1 cellular context compared by ENCODE assay signal in the genomic region with DNA sequence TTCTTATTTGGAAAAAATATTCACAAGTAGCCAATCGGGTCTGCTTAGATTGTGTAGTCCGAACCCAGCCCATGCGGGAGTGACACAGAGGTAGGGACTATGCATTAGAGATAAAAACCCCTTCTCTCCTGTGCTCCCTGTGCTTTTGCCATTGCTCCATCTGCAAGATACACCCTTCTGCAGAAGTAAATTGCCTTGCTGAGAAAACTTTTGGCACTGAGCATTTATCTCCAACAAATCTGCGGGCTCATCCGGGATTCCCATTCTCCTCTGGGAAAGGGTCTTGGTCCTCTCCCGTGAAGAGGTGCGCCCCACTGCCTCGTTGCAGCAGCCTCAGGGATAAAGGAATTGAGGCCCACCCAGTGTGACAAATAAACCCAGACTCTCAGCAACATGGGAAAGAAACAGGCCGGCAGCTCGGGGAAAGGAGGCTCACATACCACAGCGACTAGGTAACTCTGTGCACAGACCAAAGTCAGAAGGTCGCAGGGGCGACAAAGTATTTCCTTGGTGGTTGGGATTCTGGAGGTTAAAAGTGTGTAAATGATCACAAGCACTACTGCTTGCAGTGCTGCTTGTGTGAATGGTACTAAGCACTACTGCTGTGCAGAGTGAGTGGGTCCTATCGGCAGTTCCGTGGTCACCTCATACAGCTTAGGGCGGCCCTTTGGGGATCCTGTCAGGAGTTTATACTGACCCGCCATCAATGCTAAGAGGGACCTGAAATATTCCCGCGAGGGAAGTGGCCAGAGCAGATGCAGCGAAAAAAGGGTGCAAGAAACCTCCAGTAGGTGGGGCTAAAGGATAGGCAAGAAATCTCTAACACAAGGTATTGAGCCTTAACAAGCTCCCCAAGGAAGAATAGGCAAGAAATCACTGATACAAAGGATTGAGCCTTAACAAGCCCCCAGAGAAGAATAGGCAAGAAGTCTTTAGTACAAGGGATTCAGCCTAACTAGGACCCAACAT.
TF ChIP-seq lines count a peak whose summit lies in the region.

No MANE protein-coding gene starts in this region.

TF ChIP-seq in GM12878, 131 proteins besides CTCF, POLR2A, EP300 and RAD21 (continued from another document):
- TF ChIP-seq, protein P1, sequence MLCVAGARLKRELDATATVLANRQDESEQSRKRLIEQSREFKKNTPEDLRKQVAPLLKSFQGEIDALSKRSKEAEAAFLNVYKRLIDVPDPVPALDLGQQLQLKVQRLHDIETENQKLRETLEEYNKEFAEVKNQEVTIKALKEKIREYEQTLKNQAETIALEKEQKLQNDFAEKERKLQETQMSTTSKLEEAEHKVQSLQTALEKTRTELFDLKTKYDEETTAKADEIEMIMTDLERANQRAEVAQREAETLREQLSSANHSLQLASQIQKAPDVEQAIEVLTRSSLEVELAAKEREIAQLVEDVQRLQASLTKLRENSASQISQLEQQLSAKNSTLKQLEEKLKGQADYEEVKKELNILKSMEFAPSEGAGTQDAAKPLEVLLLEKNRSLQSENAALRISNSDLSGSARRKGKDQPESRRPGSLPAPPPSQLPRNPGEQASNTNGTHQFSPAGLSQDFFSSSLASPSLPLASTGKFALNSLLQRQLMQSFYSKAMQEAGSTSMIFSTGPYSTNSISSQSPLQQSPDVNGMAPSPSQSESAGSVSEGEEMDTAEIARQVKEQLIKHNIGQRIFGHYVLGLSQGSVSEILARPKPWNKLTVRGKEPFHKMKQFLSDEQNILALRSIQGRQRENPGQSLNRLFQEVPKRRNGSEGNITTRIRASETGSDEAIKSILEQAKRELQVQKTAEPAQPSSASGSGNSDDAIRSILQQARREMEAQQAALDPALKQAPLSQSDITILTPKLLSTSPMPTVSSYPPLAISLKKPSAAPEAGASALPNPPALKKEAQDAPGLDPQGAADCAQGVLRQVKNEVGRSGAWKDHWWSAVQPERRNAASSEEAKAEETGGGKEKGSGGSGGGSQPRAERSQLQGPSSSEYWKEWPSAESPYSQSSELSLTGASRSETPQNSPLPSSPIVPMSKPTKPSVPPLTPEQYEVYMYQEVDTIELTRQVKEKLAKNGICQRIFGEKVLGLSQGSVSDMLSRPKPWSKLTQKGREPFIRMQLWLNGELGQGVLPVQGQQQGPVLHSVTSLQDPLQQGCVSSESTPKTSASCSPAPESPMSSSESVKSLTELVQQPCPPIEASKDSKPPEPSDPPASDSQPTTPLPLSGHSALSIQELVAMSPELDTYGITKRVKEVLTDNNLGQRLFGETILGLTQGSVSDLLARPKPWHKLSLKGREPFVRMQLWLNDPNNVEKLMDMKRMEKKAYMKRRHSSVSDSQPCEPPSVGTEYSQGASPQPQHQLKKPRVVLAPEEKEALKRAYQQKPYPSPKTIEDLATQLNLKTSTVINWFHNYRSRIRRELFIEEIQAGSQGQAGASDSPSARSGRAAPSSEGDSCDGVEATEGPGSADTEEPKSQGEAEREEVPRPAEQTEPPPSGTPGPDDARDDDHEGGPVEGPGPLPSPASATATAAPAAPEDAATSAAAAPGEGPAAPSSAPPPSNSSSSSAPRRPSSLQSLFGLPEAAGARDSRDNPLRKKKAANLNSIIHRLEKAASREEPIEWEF (IDR thresholded peaks at IDR 0.05; ENCODE audit: insufficient replicate concordance, low read depth, low read length), result no peak
- TF ChIP-seq POLR2AphosphoS5 (IDR thresholded peaks at IDR 0.05; ENCODE audit: low read length) (no peak), HCFC1 (IDR thresholded peaks at IDR 0.05; ENCODE audit: low read length) (no peak), KLF5 (IDR thresholded peaks at IDR 0.05; ENCODE audit: partially characterized antibody) (peak; percentile 42), GABPA (IDR thresholded peaks at IDR 0.05; ENCODE audit: low read depth) (no peak), SUZ12 (IDR thresholded peaks at IDR 0.05; ENCODE audit: unreplicated experiment) (no peak), ZSCAN29 (IDR thresholded peaks at IDR 0.05) (no peak), NFIC (IDR thresholded peaks at IDR 0.05; ENCODE audit: low read depth, low read length) (no peak), TCF12 (IDR thresholded peaks at IDR 0.05; ENCODE audit: low read depth, low read length) (no peak), ETV6 (conservative IDR thresholded peaks at IDR 0.05 in 1 of 2, IDR thresholded peaks at IDR 0.05 in 1 of 2; ENCODE audit: borderline replicate concordance in 1 of 2, low read depth in 1 of 2) (no peak), ZNF24 (IDR thresholded peaks at IDR 0.05) (no peak), SMARCA5 (IDR thresholded peaks at IDR 0.05) (no peak), TARDBP (IDR thresholded peaks at IDR 0.05; ENCODE audit: borderline replicate concordance) (no peak), ZBED1 (IDR thresholded peaks at IDR 0.05; ENCODE audit: borderline replicate concordance) (no peak), ZNF622 (IDR thresholded peaks at IDR 0.05) (no peak)
- TF ChIP-seq, protein P2, sequence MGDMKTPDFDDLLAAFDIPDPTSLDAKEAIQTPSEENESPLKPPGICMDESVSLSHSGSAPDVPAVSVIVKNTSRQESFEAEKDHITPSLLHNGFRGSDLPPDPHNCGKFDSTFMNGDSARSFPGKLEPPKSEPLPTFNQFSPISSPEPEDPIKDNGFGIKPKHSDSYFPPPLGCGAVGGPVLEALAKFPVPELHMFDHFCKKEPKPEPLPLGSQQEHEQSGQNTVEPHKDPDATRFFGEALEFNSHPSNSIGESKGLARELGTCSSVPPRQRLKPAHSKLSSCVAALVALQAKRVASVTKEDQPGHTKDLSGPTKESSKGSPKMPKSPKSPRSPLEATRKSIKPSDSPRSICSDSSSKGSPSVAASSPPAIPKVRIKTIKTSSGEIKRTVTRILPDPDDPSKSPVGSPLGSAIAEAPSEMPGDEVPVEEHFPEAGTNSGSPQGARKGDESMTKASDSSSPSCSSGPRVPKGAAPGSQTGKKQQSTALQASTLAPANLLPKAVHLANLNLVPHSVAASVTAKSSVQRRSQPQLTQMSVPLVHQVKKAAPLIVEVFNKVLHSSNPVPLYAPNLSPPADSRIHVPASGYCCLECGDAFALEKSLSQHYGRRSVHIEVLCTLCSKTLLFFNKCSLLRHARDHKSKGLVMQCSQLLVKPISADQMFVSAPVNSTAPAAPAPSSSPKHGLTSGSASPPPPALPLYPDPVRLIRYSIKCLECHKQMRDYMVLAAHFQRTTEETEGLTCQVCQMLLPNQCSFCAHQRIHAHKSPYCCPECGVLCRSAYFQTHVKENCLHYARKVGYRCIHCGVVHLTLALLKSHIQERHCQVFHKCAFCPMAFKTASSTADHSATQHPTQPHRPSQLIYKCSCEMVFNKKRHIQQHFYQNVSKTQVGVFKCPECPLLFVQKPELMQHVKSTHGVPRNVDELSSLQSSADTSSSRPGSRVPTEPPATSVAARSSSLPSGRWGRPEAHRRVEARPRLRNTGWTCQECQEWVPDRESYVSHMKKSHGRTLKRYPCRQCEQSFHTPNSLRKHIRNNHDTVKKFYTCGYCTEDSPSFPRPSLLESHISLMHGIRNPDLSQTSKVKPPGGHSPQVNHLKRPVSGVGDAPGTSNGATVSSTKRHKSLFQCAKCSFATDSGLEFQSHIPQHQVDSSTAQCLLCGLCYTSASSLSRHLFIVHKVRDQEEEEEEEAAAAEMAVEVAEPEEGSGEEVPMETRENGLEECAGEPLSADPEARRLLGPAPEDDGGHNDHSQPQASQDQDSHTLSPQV (IDR thresholded peaks at IDR 0.05), result no peak
- TF ChIP-seq, protein P3, sequence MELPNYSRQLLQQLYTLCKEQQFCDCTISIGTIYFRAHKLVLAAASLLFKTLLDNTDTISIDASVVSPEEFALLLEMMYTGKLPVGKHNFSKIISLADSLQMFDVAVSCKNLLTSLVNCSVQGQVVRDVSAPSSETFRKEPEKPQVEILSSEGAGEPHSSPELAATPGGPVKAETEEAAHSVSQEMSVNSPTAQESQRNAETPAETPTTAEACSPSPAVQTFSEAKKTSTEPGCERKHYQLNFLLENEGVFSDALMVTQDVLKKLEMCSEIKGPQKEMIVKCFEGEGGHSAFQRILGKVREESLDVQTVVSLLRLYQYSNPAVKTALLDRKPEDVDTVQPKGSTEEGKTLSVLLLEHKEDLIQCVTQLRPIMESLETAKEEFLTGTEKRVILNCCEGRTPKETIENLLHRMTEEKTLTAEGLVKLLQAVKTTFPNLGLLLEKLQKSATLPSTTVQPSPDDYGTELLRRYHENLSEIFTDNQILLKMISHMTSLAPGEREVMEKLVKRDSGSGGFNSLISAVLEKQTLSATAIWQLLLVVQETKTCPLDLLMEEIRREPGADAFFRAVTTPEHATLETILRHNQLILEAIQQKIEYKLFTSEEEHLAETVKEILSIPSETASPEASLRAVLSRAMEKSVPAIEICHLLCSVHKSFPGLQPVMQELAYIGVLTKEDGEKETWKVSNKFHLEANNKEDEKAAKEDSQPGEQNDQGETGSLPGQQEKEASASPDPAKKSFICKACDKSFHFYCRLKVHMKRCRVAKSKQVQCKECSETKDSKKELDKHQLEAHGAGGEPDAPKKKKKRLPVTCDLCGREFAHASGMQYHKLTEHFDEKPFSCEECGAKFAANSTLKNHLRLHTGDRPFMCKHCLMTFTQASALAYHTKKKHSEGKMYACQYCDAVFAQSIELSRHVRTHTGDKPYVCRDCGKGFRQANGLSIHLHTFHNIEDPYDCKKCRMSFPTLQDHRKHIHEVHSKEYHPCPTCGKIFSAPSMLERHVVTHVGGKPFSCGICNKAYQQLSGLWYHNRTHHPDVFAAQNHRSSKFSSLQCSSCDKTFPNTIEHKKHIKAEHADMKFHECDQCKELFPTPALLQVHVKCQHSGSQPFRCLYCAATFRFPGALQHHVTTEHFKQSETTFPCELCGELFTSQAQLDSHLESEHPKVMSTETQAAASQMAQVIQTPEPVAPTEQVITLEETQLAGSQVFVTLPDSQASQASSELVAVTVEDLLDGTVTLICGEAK (IDR thresholded peaks at IDR 0.05; ENCODE audit: borderline replicate concordance), result no peak
- TF ChIP-seq, protein P4, sequence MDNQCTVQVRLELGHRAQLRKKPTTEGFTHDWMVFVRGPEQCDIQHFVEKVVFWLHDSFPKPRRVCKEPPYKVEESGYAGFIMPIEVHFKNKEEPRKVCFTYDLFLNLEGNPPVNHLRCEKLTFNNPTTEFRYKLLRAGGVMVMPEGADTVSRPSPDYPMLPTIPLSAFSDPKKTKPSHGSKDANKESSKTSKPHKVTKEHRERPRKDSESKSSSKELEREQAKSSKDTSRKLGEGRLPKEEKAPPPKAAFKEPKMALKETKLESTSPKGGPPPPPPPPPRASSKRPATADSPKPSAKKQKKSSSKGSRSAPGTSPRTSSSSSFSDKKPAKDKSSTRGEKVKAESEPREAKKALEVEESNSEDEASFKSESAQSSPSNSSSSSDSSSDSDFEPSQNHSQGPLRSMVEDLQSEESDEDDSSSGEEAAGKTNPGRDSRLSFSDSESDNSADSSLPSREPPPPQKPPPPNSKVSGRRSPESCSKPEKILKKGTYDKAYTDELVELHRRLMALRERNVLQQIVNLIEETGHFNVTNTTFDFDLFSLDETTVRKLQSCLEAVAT (IDR thresholded peaks at IDR 0.05), result no peak
